1 cellular context compared by ENCODE assay signal in the genomic region with DNA sequence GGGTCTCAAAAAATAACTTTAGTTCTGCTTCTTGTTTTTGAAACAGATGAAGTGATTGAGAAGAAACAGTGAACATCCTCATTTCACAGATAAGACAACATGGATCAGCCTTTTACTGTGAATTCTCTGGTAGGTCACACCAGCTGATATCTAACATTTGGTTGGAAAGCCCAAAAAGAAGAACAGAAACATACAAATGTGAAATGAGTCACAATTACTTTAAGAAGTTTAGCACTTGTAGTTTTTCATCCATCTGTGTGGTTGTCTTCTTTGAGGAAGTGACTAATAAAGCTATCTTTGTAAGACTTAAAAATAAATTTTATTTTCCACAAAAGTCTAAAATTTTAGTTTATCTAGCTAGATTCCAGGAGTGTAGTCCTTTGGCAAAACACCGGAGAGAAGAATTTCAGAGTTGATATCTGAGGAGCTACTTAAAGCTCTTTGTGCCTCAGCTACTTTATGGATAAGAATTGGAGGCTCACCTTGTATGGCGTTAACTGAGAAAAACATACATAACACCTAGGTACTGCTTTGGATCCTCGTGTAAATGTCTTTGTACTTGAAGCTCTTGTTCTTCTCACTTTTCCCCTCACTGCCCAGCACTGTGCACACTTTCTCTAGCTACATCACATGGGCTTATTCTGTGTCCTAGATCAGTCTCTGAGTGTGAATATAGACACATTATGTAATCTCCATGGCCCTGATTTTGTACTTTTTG.
TF ChIP-seq lines count a peak whose summit lies in the region.

No MANE protein-coding gene starts in this region.

TF ChIP-seq in HepG2, 621 proteins besides CTCF, POLR2A, EP300 and RAD21 (continued from another document):
- TF ChIP-seq, protein P1, sequence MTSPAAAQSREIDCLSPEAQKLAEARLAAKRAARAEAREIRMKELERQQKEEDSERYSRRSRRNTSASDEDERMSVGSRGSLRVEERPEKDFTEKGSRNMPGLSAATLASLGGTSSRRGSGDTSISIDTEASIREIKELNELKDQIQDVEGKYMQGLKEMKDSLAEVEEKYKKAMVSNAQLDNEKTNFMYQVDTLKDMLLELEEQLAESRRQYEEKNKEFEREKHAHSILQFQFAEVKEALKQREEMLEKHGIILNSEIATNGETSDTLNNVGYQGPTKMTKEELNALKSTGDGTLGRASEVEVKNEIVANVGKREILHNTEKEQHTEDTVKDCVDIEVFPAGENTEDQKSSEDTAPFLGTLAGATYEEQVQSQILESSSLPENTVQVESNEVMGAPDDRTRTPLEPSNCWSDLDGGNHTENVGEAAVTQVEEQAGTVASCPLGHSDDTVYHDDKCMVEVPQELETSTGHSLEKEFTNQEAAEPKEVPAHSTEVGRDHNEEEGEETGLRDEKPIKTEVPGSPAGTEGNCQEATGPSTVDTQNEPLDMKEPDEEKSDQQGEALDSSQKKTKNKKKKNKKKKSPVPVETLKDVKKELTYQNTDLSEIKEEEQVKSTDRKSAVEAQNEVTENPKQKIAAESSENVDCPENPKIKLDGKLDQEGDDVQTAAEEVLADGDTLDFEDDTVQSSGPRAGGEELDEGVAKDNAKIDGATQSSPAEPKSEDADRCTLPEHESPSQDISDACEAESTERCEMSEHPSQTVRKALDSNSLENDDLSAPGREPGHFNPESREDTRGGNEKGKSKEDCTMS (CRISPR knock-in tag; conservative IDR thresholded peaks at IDR 0.05), result no peak
